1 cellular context compared by ENCODE assay signal in the genomic region with DNA sequence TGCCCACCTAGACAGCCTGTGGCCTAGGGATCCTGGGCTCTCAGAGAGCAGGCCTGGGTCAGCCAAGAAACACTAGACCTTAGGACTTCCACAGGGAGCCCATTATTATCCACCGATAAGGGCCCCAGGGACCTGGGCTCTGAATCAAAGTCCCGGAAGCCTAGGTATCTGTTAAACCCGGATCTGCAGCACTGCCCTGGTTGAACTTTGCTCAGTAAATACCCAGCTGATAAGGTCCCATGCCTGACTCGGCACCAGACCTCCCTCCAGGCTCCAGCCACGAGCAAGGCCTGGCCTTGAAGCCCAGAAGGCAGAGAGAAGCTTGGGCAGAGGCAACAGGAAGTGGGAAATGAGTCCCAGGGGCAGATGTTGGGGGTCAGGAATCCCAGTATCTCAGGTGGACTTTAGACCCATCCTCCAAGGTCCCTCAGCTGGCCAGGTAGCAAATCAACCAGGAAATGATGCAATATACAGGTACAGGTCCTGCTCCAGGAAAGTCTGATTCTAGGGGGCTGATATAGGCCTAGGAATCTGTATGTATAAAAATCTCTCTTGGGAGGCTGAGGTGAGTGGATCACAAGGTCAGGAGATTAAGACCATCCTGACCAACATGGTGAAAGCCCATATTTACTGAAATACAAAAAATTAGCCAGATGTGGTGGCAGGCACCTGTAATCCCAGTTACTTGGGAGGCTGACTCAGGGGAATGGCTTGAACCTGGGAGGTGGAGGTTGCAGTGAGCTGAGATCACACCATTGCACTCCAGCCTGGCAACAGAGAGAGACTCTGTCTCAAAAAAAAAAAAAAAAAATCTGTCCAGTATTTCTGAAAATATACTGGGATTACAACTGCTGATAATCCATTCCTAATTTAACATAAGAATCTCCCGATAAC.
A peak's percentile ranks its signal among the peaks of the same experiment; 100 is the strongest.
TF ChIP-seq lines count a peak whose summit lies in the region.

No MANE protein-coding gene starts in this region.

TF ChIP-seq in liver, 16 proteins besides CTCF, POLR2A, EP300 and RAD21 (continued from another document):
- TF ChIP-seq, protein P1, sequence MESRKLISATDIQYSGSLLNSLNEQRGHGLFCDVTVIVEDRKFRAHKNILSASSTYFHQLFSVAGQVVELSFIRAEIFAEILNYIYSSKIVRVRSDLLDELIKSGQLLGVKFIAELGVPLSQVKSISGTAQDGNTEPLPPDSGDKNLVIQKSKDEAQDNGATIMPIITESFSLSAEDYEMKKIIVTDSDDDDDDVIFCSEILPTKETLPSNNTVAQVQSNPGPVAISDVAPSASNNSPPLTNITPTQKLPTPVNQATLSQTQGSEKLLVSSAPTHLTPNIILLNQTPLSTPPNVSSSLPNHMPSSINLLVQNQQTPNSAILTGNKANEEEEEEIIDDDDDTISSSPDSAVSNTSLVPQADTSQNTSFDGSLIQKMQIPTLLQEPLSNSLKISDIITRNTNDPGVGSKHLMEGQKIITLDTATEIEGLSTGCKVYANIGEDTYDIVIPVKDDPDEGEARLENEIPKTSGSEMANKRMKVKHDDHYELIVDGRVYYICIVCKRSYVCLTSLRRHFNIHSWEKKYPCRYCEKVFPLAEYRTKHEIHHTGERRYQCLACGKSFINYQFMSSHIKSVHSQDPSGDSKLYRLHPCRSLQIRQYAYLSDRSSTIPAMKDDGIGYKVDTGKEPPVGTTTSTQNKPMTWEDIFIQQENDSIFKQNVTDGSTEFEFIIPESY (IDR thresholded peaks at IDR 0.05) = peak; percentile 90
- TF ChIP-seq HNF4G (IDR thresholded peaks at IDR 0.05) (peak; percentile 96), FOXA1 (IDR thresholded peaks at IDR 0.05) (peak; percentile 64), FOXA2 (IDR thresholded peaks at IDR 0.05) (peak; percentile 88), JUND (IDR thresholded peaks at IDR 0.05) (peak; percentile 58 to 79), EGR1 (IDR thresholded peaks at IDR 0.05; ENCODE audit: low read depth in 2 of 2) (peak; percentile 64 to 92), YY1 (IDR thresholded peaks at IDR 0.05) (peak; percentile 85), NR2F2 (IDR thresholded peaks at IDR 0.05) (peak; percentile 70), TAF1 (conservative IDR thresholded peaks at IDR 0.05) (peak; percentile 77), RXRA (IDR thresholded peaks at IDR 0.05) (peak; percentile 89 to 94), HNF4A (conservative IDR thresholded peaks at IDR 0.05) (peak; percentile 95), GABPA (IDR thresholded peaks at IDR 0.05 in 1 of 2, conservative IDR thresholded peaks at IDR 0.05 in 1 of 2) (peak; percentile 24 to 68)
- TF ChIP-seq, protein P2, sequence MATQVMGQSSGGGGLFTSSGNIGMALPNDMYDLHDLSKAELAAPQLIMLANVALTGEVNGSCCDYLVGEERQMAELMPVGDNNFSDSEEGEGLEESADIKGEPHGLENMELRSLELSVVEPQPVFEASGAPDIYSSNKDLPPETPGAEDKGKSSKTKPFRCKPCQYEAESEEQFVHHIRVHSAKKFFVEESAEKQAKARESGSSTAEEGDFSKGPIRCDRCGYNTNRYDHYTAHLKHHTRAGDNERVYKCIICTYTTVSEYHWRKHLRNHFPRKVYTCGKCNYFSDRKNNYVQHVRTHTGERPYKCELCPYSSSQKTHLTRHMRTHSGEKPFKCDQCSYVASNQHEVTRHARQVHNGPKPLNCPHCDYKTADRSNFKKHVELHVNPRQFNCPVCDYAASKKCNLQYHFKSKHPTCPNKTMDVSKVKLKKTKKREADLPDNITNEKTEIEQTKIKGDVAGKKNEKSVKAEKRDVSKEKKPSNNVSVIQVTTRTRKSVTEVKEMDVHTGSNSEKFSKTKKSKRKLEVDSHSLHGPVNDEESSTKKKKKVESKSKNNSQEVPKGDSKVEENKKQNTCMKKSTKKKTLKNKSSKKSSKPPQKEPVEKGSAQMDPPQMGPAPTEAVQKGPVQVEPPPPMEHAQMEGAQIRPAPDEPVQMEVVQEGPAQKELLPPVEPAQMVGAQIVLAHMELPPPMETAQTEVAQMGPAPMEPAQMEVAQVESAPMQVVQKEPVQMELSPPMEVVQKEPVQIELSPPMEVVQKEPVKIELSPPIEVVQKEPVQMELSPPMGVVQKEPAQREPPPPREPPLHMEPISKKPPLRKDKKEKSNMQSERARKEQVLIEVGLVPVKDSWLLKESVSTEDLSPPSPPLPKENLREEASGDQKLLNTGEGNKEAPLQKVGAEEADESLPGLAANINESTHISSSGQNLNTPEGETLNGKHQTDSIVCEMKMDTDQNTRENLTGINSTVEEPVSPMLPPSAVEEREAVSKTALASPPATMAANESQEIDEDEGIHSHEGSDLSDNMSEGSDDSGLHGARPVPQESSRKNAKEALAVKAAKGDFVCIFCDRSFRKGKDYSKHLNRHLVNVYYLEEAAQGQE (IDR thresholded peaks at IDR 0.05) = peak; percentile 61
- TF ChIP-seq, protein P3, sequence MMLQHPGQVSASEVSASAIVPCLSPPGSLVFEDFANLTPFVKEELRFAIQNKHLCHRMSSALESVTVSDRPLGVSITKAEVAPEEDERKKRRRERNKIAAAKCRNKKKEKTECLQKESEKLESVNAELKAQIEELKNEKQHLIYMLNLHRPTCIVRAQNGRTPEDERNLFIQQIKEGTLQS (IDR thresholded peaks at IDR 0.05) = peak; percentile 81
- TF ChIP-seq, protein P4, sequence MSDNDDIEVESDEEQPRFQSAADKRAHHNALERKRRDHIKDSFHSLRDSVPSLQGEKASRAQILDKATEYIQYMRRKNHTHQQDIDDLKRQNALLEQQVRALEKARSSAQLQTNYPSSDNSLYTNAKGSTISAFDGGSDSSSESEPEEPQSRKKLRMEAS (IDR thresholded peaks at IDR 0.05) = peak; percentile 100
